In genomic region chr21:41977034-41977950, GRCh38 we compare ENCODE assay signal across 26 cellular contexts. TPM values are rescaled to one million over a fixed set of nuclear protein-coding genes. Genes with fewer than 3 reads are reported as not detected.
DNase-seq lines count a peak whose midpoint lies in the region; ATAC-seq and TF ChIP-seq lines count a peak whose summit lies in the region.
"Had no signal": no experiment of that assay in that cellular context is flagged by ENCODE, and none has a peak within 500 bp of the region (broad histone marks: within the 10 kb centered on the region; RNA-seq: fewer than 3 reads in every experiment).

No MANE protein-coding gene starts in this region.

- H3K36me3 ChIP-seq in esophagus muscularis mucosa (no peaks in the 10 kb centered on the region), mammary epithelial cell (ENCODE audit: insufficient read depth, low read length) (no peaks in the 10 kb centered on the region)
- H3K36me3 ChIP-seq: BE2C had no signal

- WGBS in H9 (ENCODE audit: extremely low coverage, insufficient read length, low lambda C conversion rate) = no CpG with 5 or more reads among the region's 17 CpGs
- 91% methylated on average over 15 of the region's 17 CpGs for WGBS in esophagus muscularis mucosa
- 82% methylated on average over 16 of the region's 17 CpGs for WGBS in mammary epithelial cell (ENCODE audit: low coverage, missing lambda C conversion rate)

- no peak for TF ChIP-seq EP300 in esophagus muscularis mucosa (IDR thresholded peaks at IDR 0.05)

- no peak overlapping the region for H3K27ac Mint-ChIP-seq in H9
- H3K27ac Mint-ChIP-seq in osteocyte (ENCODE audit: unreplicated experiment) = no peak overlapping the region
- H3K27ac Mint-ChIP-seq: CD8-positive, alpha-beta memory T cell had no signal

- H3K4me1 Mint-ChIP-seq in H9 (peaks cover 4 to 9% of the 10 kb centered on the region in 2 experiments; a peak in 2 of 4 replicates), osteocyte (ENCODE audit: unreplicated experiment) (peaks cover 5% of the 10 kb centered on the region)

- H3K14ac ChIP-seq in H9 (ENCODE audit: insufficient read depth, low read length) = no peak overlapping the region; the same call in 1 of the 2 replicates

- no peak overlapping the region for H3T11ph ChIP-seq in H9 (ENCODE audit: low read length)

- DNase-seq in NCI-H345 (lab: John Stamatoyannopoulos, UW) = peak; percentile 46
- no peak for DNase-seq in NCI-H345 treated with DMSO at 0.1 percent for 48 hours (lab: John Stamatoyannopoulos, UW; ENCODE audit: unreplicated experiment)
- DNase-seq in H9 = no peak
- DNase-seq in esophagus muscularis mucosa (ENCODE audit: extremely low spot score) = peak; percentile 66
- peak; percentile 75 for DNase-seq in osteocyte (ENCODE audit: extremely low spot score, unreplicated experiment)
- no peak for DNase-seq in NCI-H187 treated with DMSO at 0.1 percent for 48 hours (lab: John Stamatoyannopoulos, UW)
- DNase-seq in mammary epithelial cell = no peak
- DNase-seq: 8988T; ACHN; BE2C; CD8-positive, alpha-beta memory T cell; DMS 273 treated with DMSO at 0.1 percent for 48 hours; DMS79; EL; GDM1; NCI-H1048; NCI-H1417; NCI-H1694 treated with DMSO at 0.1 percent for 48 hours; NCI-H2081 treated with DMSO at 0.1 percent for 48 hours; NCI-H526 treated with DMSO at 0.1 percent for 48 hours; RPMI8226; SHP77 had no signal

- no peaks in the 10 kb centered on the region for H3K23me2 ChIP-seq in H9 (ENCODE audit: insufficient read length, low read depth, low read length, poor library complexity, severe bottlenecking)

- BruUV-seq in mammary epithelial cell (replicated peaks; lab: Mats Ljungman, UMichigan) = no TSS peak

- H3K4me3 Mint-ChIP-seq in H9 (no peak overlapping the region), osteocyte (ENCODE audit: unreplicated experiment) (no peak overlapping the region)
- H3K4me3 Mint-ChIP-seq: CD14-positive monocyte; CD8-positive, alpha-beta memory T cell had no signal

- H4K20me1 ChIP-seq in H9 (ENCODE audit: control insufficient read depth, insufficient read depth, insufficient read length) = no peaks in the 10 kb centered on the region
- no peaks in the 10 kb centered on the region for H4K20me1 ChIP-seq in mammary epithelial cell (ENCODE audit: insufficient read depth, low read length)

- intact Hi-C loops in esophagus muscularis mucosa (cut with DNase I) = no loop called here
- intact Hi-C loops in mammary epithelial cell (cut with micrococcal nuclease) = no loop called here

- no peak overlapping the region for H3K23ac ChIP-seq in H9 (ENCODE audit: insufficient read length, low read depth, low read length)

- no peak for TF ChIP-seq CTCF in H9 (conservative IDR thresholded peaks at IDR 0.05)
- TF ChIP-seq CTCF in esophagus muscularis mucosa (IDR thresholded peaks at IDR 0.05) = no peak
- no peak for TF ChIP-seq CTCF in osteocyte (IDR thresholded peaks at IDR 0.05)
- no peak for TF ChIP-seq CTCF in mammary epithelial cell (conservative IDR thresholded peaks at IDR 0.05 in 1 of 2, IDR thresholded peaks at IDR 0.05 in 1 of 2; ENCODE audit: extremely low read depth in 1 of 2, insufficient read depth in 1 of 2, low read depth in 1 of 2, low read length in 2 of 2)

- H3K36me3 Mint-ChIP-seq in H9 (ENCODE audit: insufficient read depth in 1 of 3, low read depth in 3 of 3) = peaks cover 0 to 10% (median 9%) of the 10 kb centered on the region in 3 experiments; a peak in 5 of 7 replicates
- no peaks in the 10 kb centered on the region for H3K36me3 Mint-ChIP-seq in osteocyte (ENCODE audit: unreplicated experiment)
- H3K36me3 Mint-ChIP-seq: CD14-positive monocyte had no signal

- H3K56ac ChIP-seq in H9 (ENCODE audit: insufficient read length, low read depth, low read length) = no peak overlapping the region

- no peak overlapping the region for H2BK12ac ChIP-seq in H9 (ENCODE audit: insufficient read length, low read depth, low read length)

- H3K4ac ChIP-seq in H9 (ENCODE audit: low read depth, low read length) = no peak overlapping the region

- H3K18ac ChIP-seq in H9 (ENCODE audit: insufficient read length, low read depth, low read length) = no peak overlapping the region

- H3K9me3 ChIP-seq in H9 (ENCODE audit: control insufficient read depth, low read depth, low read length) (peaks cover 4% of the 10 kb centered on the region), esophagus muscularis mucosa (no peaks in the 10 kb centered on the region), mammary epithelial cell (replicated peaks; ENCODE audit: insufficient read depth, low read length) (peaks cover 3% of the 10 kb centered on the region)
- H3K9me3 ChIP-seq: BE2C had no signal

- H3K4me2 ChIP-seq in H9 (ENCODE audit: insufficient read depth, insufficient read length, low read length) = no peak overlapping the region
- H3K4me2 ChIP-seq in mammary epithelial cell (ENCODE audit: insufficient read depth, low read depth, low read length) = no peak overlapping the region

- CTCF ChIA-PET in mammary epithelial cell (lab: Charles Lee; ENCODE audit: low non-redundant PET) = no interaction called here

- dilution Hi-C loops in mammary epithelial cell (cut with HindIII; ENCODE audit: low sequenced_read_pairs) = no loop called here

- no peak overlapping the region for H2BK15ac ChIP-seq in H9 (ENCODE audit: low read depth, low read length)

- no peak for ATAC-seq in GM21737 (IDR thresholded peaks at IDR 0.05; ENCODE audit: unreplicated experiment)
- ATAC-seq: GM12878, HCT116 had no signal

- no peak overlapping the region for H2AFZ ChIP-seq in H9 (ENCODE audit: low read length)
- no peak overlapping the region for H2AFZ ChIP-seq in mammary epithelial cell (ENCODE audit: low read depth, low read length)

- peaks cover 11 to 14% of the 10 kb centered on the region in 2 experiments for H3K9me3 Mint-ChIP-seq in H9
- H3K9me3 Mint-ChIP-seq in osteocyte (ENCODE audit: unreplicated experiment) = peaks cover 7% of the 10 kb centered on the region

- H3K4me1 ChIP-seq in H9 (ENCODE audit: insufficient read depth, low read length) (no peaks in the 10 kb centered on the region), esophagus muscularis mucosa (peaks cover 0 to 6% (median 2%) of the 10 kb centered on the region in 4 donors), mammary epithelial cell (ENCODE audit: insufficient read depth, low read length) (peaks cover 6% of the 10 kb centered on the region)
- H3K4me1 ChIP-seq: BE2C had no signal

- no peak overlapping the region for H2AK5ac ChIP-seq in H9 (ENCODE audit: insufficient read length, low read length)

- peak overlapping the region; percentile 85 for H4K8ac ChIP-seq in H9 (replicated peaks; ENCODE audit: insufficient read length, low read depth, low read length)

- peaks cover 6% of the 10 kb centered on the region for H3K27me3 Mint-ChIP-seq in H9 (ENCODE audit: low read depth)
- H3K27me3 Mint-ChIP-seq in osteocyte (ENCODE audit: unreplicated experiment) = peaks cover under 1% of the 10 kb centered on the region

- H3K79me2 ChIP-seq in H9 (ENCODE audit: insufficient read depth, low read length) (no peaks in the 10 kb centered on the region), mammary epithelial cell (ENCODE audit: insufficient read depth, low read length) (no peaks in the 10 kb centered on the region)

- no peak overlapping the region for H2BK20ac ChIP-seq in H9 (ENCODE audit: low read depth, low read length, poor library complexity, severe bottlenecking)

- H3K27me3 ChIP-seq in H9 (ENCODE audit: insufficient read depth, low read length) (no peaks in the 10 kb centered on the region), esophagus muscularis mucosa (no peaks in the 10 kb centered on the region), mammary epithelial cell (ENCODE audit: insufficient read depth, low read length) (no peaks in the 10 kb centered on the region)
- H3K27me3 ChIP-seq: BE2C had no signal

- no peak overlapping the region for H4K91ac ChIP-seq in H9 (ENCODE audit: insufficient read length, low read depth, low read length)

- no peak overlapping the region for H3K27ac ChIP-seq in H9 (ENCODE audit: insufficient read length, low read depth, low read length)
- no peak overlapping the region for H3K27ac ChIP-seq in esophagus muscularis mucosa (replicated peaks in 1 of 4)
- no peak overlapping the region for H3K27ac ChIP-seq in mammary epithelial cell (ENCODE audit: insufficient read depth, low read depth, low read length)

- H4K5ac ChIP-seq in H9 (ENCODE audit: insufficient read length, low read depth, low read length) = no peak overlapping the region

- no peak for TF ChIP-seq POLR2A in esophagus muscularis mucosa (IDR thresholded peaks at IDR 0.05; ENCODE audit: low read depth)

- no peaks in the 10 kb centered on the region for H3K79me1 ChIP-seq in H9 (ENCODE audit: insufficient read depth, low read depth, low read length, poor library complexity, severe bottlenecking)

- no peak overlapping the region for H2BK120ac ChIP-seq in H9 (ENCODE audit: low read depth, low read length, poor library complexity, severe bottlenecking)

- H3K4me3 ChIP-seq in esophagus muscularis mucosa (no peak overlapping the region), mammary epithelial cell (replicated peaks in 1 of 3; ENCODE audit: insufficient read depth in 1 of 3, low read depth in 2 of 3, low read length in 3 of 3) (no peak overlapping the region)
- H3K4me3 ChIP-seq: GM12878 had no signal

- no peak overlapping the region for H2BK5ac ChIP-seq in H9 (ENCODE audit: insufficient read length, low read length)

- no peak overlapping the region for H3K9ac ChIP-seq in H9 (ENCODE audit: extremely low read depth, insufficient read length, low read length)
- no peak overlapping the region for H3K9ac ChIP-seq in mammary epithelial cell (ENCODE audit: insufficient read depth, low read length)

- in situ Hi-C loops in mammary epithelial cell (cut with MboI; ENCODE audit: low sequenced_read_pairs in 2 of 2) = no loop called here

RNA-seq across cellular contexts. Expression of gene C2CD2, which starts 23.5 kb away (rescaled TPM):
- total RNA-seq in H9 (2021) (11.5 and 14.6 TPM in 2 replicates), esophagus muscularis mucosa (10 to 100 TPM; 11.6 to 25.3 (median 18.9) TPM), osteocyte (13.1 and 19.4 TPM in 2 replicates), mammary epithelial cell (10 to 100 TPM; 29.1 to 36.7 TPM)
- polyA plus RNA-seq in mammary epithelial cell = 28.0 TPM
- polyA minus RNA-seq in mammary epithelial cell = 90.3 TPM

RNA-seq across cellular contexts. Expression of gene ZBTB21, which starts 32.9 kb away (rescaled TPM):
- total RNA-seq in H9 (2021) (17.4 and 18.1 TPM in 2 replicates), esophagus muscularis mucosa (10 to 100 TPM in 1 of 4 donors, 1 to 10 TPM in 3; 5.9 to 15.1 (median 9.2) TPM), osteocyte (20.3 and 20.9 TPM in 2 replicates), mammary epithelial cell (10 to 100 TPM; 16.3 to 22.4 TPM)
- 6.7 TPM for polyA plus RNA-seq in mammary epithelial cell
- polyA minus RNA-seq in mammary epithelial cell = 11.0 TPM

Comparison
In these comparisons a context has a peak if more than half of its experiments do, and no peak if none do; other contexts are left out.
1. DNase-seq: peak in NCI-H345 (single experiment), esophagus muscularis mucosa (single experiment) and osteocyte (single experiment); none in NCI-H345 treated with DMSO at 0.1 percent for 48 hours (single experiment), H9 (single experiment), NCI-H187 treated with DMSO at 0.1 percent for 48 hours (single experiment) and mammary epithelial cell (single experiment).